In the genomic region with DNA sequence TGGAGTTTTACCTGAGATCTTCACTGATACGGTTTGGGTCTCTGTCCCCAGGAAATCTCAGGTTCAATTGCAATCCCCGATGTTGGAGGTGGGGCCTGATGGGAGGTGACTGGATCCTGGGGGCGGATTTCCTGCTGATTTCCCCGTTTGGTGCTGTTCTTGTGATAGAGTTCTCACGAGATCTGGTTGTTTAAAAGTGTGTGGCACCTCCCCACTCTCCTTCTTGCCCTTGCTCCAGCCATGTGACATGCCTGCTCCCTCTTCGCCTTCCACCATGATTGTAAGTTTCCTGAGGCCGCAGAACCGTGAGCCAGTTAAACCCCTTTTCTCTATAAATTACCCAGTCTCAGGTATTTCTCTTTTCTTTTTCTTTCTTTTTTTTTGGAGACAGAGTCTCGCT, we compare ENCODE assay signal across 1 cellular context.
TF ChIP-seq lines count a peak whose summit lies in the region.

No MANE protein-coding gene starts in this region.

TF ChIP-seq in K562, 482 proteins besides CTCF, POLR2A, EP300 and RAD21 (continued from another document):
- TF ChIP-seq, protein P1, sequence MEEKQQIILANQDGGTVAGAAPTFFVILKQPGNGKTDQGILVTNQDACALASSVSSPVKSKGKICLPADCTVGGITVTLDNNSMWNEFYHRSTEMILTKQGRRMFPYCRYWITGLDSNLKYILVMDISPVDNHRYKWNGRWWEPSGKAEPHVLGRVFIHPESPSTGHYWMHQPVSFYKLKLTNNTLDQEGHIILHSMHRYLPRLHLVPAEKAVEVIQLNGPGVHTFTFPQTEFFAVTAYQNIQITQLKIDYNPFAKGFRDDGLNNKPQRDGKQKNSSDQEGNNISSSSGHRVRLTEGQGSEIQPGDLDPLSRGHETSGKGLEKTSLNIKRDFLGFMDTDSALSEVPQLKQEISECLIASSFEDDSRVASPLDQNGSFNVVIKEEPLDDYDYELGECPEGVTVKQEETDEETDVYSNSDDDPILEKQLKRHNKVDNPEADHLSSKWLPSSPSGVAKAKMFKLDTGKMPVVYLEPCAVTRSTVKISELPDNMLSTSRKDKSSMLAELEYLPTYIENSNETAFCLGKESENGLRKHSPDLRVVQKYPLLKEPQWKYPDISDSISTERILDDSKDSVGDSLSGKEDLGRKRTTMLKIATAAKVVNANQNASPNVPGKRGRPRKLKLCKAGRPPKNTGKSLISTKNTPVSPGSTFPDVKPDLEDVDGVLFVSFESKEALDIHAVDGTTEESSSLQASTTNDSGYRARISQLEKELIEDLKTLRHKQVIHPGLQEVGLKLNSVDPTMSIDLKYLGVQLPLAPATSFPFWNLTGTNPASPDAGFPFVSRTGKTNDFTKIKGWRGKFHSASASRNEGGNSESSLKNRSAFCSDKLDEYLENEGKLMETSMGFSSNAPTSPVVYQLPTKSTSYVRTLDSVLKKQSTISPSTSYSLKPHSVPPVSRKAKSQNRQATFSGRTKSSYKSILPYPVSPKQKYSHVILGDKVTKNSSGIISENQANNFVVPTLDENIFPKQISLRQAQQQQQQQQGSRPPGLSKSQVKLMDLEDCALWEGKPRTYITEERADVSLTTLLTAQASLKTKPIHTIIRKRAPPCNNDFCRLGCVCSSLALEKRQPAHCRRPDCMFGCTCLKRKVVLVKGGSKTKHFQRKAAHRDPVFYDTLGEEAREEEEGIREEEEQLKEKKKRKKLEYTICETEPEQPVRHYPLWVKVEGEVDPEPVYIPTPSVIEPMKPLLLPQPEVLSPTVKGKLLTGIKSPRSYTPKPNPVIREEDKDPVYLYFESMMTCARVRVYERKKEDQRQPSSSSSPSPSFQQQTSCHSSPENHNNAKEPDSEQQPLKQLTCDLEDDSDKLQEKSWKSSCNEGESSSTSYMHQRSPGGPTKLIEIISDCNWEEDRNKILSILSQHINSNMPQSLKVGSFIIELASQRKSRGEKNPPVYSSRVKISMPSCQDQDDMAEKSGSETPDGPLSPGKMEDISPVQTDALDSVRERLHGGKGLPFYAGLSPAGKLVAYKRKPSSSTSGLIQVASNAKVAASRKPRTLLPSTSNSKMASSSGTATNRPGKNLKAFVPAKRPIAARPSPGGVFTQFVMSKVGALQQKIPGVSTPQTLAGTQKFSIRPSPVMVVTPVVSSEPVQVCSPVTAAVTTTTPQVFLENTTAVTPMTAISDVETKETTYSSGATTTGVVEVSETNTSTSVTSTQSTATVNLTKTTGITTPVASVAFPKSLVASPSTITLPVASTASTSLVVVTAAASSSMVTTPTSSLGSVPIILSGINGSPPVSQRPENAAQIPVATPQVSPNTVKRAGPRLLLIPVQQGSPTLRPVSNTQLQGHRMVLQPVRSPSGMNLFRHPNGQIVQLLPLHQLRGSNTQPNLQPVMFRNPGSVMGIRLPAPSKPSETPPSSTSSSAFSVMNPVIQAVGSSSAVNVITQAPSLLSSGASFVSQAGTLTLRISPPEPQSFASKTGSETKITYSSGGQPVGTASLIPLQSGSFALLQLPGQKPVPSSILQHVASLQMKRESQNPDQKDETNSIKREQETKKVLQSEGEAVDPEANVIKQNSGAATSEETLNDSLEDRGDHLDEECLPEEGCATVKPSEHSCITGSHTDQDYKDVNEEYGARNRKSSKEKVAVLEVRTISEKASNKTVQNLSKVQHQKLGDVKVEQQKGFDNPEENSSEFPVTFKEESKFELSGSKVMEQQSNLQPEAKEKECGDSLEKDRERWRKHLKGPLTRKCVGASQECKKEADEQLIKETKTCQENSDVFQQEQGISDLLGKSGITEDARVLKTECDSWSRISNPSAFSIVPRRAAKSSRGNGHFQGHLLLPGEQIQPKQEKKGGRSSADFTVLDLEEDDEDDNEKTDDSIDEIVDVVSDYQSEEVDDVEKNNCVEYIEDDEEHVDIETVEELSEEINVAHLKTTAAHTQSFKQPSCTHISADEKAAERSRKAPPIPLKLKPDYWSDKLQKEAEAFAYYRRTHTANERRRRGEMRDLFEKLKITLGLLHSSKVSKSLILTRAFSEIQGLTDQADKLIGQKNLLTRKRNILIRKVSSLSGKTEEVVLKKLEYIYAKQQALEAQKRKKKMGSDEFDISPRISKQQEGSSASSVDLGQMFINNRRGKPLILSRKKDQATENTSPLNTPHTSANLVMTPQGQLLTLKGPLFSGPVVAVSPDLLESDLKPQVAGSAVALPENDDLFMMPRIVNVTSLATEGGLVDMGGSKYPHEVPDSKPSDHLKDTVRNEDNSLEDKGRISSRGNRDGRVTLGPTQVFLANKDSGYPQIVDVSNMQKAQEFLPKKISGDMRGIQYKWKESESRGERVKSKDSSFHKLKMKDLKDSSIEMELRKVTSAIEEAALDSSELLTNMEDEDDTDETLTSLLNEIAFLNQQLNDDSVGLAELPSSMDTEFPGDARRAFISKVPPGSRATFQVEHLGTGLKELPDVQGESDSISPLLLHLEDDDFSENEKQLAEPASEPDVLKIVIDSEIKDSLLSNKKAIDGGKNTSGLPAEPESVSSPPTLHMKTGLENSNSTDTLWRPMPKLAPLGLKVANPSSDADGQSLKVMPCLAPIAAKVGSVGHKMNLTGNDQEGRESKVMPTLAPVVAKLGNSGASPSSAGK (IDR thresholded peaks at IDR 0.05): peak; percentile 61
- TF ChIP-seq, protein P2, sequence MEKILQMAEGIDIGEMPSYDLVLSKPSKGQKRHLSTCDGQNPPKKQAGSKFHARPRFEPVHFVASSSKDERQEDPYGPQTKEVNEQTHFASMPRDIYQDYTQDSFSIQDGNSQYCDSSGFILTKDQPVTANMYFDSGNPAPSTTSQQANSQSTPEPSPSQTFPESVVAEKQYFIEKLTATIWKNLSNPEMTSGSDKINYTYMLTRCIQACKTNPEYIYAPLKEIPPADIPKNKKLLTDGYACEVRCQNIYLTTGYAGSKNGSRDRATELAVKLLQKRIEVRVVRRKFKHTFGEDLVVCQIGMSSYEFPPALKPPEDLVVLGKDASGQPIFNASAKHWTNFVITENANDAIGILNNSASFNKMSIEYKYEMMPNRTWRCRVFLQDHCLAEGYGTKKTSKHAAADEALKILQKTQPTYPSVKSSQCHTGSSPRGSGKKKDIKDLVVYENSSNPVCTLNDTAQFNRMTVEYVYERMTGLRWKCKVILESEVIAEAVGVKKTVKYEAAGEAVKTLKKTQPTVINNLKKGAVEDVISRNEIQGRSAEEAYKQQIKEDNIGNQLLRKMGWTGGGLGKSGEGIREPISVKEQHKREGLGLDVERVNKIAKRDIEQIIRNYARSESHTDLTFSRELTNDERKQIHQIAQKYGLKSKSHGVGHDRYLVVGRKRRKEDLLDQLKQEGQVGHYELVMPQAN (IDR thresholded peaks at IDR 0.05; ENCODE audit: borderline replicate concordance): no peak
- no peak for TF ChIP-seq DPF2 (IDR thresholded peaks at IDR 0.05)
- TF ChIP-seq ZNF668 (CRISPR knock-in tag; IDR thresholded peaks at IDR 0.05): no peak
- TF ChIP-seq, protein P3, sequence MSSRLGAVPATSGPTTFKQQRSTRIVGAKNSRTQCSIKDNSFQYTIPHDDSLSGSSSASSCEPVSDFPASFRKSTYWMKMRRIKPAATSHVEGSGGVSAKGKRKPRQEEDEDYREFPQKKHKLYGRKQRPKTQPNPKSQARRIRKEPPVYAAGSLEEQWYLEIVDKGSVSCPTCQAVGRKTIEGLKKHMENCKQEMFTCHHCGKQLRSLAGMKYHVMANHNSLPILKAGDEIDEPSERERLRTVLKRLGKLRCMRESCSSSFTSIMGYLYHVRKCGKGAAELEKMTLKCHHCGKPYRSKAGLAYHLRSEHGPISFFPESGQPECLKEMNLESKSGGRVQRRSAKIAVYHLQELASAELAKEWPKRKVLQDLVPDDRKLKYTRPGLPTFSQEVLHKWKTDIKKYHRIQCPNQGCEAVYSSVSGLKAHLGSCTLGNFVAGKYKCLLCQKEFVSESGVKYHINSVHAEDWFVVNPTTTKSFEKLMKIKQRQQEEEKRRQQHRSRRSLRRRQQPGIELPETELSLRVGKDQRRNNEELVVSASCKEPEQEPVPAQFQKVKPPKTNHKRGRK (tag; IDR thresholded peaks at IDR 0.05): no peak
- no peak for TF ChIP-seq ZNF133 (CRISPR knock-in tag; IDR thresholded peaks at IDR 0.05)
- no peak for TF ChIP-seq ZNF707 (CRISPR knock-in tag; conservative IDR thresholded peaks at IDR 0.05)
- no peak for TF ChIP-seq SMAD3 (CRISPR knock-in tag; conservative IDR thresholded peaks at IDR 0.05)
- TF ChIP-seq CBX1 (IDR thresholded peaks at IDR 0.05; ENCODE audit: low read depth): no peak
- TF ChIP-seq ZNF644 (tag; IDR thresholded peaks at IDR 0.05; ENCODE audit: low read depth): no peak
- no peak for TF ChIP-seq GATAD2B (IDR thresholded peaks at IDR 0.05; ENCODE audit: borderline replicate concordance)
- TF ChIP-seq ZNF140 (CRISPR knock-in tag; IDR thresholded peaks at IDR 0.05): no peak
- TF ChIP-seq ELF1 (tag; IDR thresholded peaks at IDR 0.05): no peak
- TF ChIP-seq JUN (IDR thresholded peaks at IDR 0.05; ENCODE audit: borderline replicate concordance, low read depth, low read length): no peak
- no peak for TF ChIP-seq JUN (CRISPR knock-in tag; IDR thresholded peaks at IDR 0.05; ENCODE audit: borderline replicate concordance)
- no peak for TF ChIP-seq ERF (CRISPR knock-in tag; IDR thresholded peaks at IDR 0.05)
- no peak for TF ChIP-seq TOE1 (IDR thresholded peaks at IDR 0.05; ENCODE audit: borderline replicate concordance)
- TF ChIP-seq TOE1 (CRISPR knock-in tag; IDR thresholded peaks at IDR 0.05; ENCODE audit: borderline replicate concordance, low read depth): no peak
- TF ChIP-seq ZNF431 (CRISPR knock-in tag; IDR thresholded peaks at IDR 0.05): no peak
